7 cellular contexts compared by ENCODE assay signal in the genomic region with DNA sequence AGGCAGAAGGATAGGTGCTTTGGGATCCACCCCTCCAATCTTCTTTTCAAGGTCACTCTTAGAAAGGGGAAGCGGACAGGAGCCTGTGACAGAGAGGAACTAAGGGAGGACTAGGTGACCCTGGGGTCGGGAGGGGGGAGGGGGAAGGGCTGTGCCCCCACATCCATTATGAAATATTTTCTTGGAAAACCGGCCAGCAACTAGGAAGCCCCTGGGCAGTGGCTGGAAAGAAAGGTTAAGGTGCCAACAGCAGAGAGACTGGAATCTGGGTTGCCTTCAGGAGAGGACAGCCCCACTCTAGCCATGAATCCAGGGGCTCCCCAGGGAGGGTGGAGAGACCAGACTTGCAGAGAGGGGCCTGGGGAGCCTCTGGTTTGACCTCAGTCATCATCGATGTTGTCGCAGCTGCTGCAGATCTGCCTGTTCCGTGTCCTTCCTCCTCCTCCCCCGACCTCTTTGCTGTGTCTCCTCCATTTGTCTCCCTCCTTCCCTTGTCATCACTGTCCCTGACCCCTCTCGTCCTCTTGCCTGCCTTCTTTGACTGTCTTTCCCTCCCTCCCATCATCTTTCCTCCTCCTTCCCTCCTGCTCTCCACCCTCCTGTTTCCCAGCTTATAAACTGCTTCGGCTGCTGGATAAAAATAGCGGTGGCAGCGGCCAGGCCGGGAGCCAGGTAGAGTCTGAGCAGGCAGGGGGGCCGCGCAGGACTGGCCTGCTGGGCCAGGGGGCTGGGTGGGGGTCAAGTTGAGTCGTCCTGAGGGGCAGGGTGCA. TPM values are rescaled to one million over a fixed set of nuclear protein-coding genes. Genes with fewer than 3 reads are reported as not detected.
DNase-seq lines count a peak whose midpoint lies in the region; ATAC-seq, FAIRE-seq and TF ChIP-seq lines count a peak whose summit lies in the region.
"Had no signal": no experiment of that assay in that cellular context is flagged by ENCODE, and none has a peak within 500 bp of the region (broad histone marks: within the 10 kb centered on the region; RNA-seq: fewer than 3 reads in every experiment).

No MANE protein-coding gene starts in this region.

- H3K36me3 Mint-ChIP-seq in GM23338 (ENCODE audit: low read depth) (peaks cover 49% of the 10 kb centered on the region), nephron progenitor cell (ENCODE audit: low read depth) (peaks cover 13% of the 10 kb centered on the region)

- H3K36me3 ChIP-seq in GM23338 (ENCODE audit: insufficient read depth) = no peaks in the 10 kb centered on the region; the same call in 1 of the 2 replicates

- FAIRE-seq in H54 (lab: Jason Lieb, UNC) = no peak

- peaks cover 61% of the 10 kb centered on the region for H3K4me1 Mint-ChIP-seq in GM23338
- peaks cover 85% of the 10 kb centered on the region for H3K4me1 Mint-ChIP-seq in nephron progenitor cell

- H3K9me3 Mint-ChIP-seq in GM23338 (no peaks in the 10 kb centered on the region; the same call in 2 of the 3 replicates), nephron progenitor cell (no peaks in the 10 kb centered on the region)

- TF ChIP-seq CTCF in GM23338 (conservative IDR thresholded peaks at IDR 0.05; ENCODE audit: low read depth in 2 of 2) = no peak
- no peak for TF ChIP-seq CTCF in nephron progenitor cell (IDR thresholded peaks at IDR 0.05)

- H3K27me3 ChIP-seq in GM23338 (ENCODE audit: insufficient read depth) = no peaks in the 10 kb centered on the region

- peak overlapping the region; percentile 84; the same call in 1 of the 2 replicates for H3K4me3 ChIP-seq in GM23338

- H3K27ac ChIP-seq in GM23338 (ENCODE audit: low read depth) = peak overlapping the region; percentile 26; the same call in 1 of the 2 replicates
- H3K27ac ChIP-seq in angular gyrus (ENCODE audit: low read depth, low read length) = peak overlapping the region; percentile 83

- peak overlapping the region; percentile 74; the same call in 1 of the 2 replicates for H3K27ac Mint-ChIP-seq in GM23338
- peak overlapping the region; percentile 90 for H3K27ac Mint-ChIP-seq in nephron progenitor cell

- H3K4me2 ChIP-seq in GM23338 = peak overlapping the region; percentile 98

- ATAC-seq in GM23338 = no peak

- H3K4me3 Mint-ChIP-seq in GM23338 (peak overlapping the region; percentile 94), nephron progenitor cell (peak overlapping the region; percentile 64)

- H3F3A ChIP-seq in GM23338 (replicated peaks; ENCODE audit: low read depth) = peaks cover 20% of the 10 kb centered on the region

- H3K27me3 Mint-ChIP-seq in GM23338 (ENCODE audit: insufficient read depth, low read depth, poor library complexity) = peaks cover 35% of the 10 kb centered on the region
- H3K27me3 Mint-ChIP-seq in nephron progenitor cell (ENCODE audit: low read depth, poor library complexity) = no peaks in the 10 kb centered on the region

- peaks cover 38% of the 10 kb centered on the region for H4K20me1 ChIP-seq in GM23338 (replicated peaks; ENCODE audit: insufficient read depth)

- H3K9me2 ChIP-seq in GM23338 (ENCODE audit: insufficient read depth) = no peaks in the 10 kb centered on the region

- TF ChIP-seq POLR2A in H54 (IDR thresholded peaks at IDR 0.05; ENCODE audit: low read depth, low read length) = no peak

- H3K79me2 ChIP-seq in GM23338 (replicated peaks; ENCODE audit: insufficient read depth) = peaks cover 42% of the 10 kb centered on the region

- H2AFZ ChIP-seq in GM23338 = no peak overlapping the region

- no peak for DNase-seq in GM23338 (ENCODE audit: low spot score)
- peak; percentile 34 for DNase-seq in nephron progenitor cell
- no peak for DNase-seq in H54 (ENCODE audit: insufficient read length, low spot score)
- DNase-seq in mucosa of gallbladder (ENCODE audit: low spot score) = no peak
- no peak for DNase-seq in CD1c-positive myeloid dendritic cell (ENCODE audit: extremely low spot score)
- DNase-seq: NCI-H1417 treated with DMSO at 0.1 percent for 48 hours had no signal

- peaks cover 42% of the 10 kb centered on the region for H3K4me1 ChIP-seq in GM23338 (ENCODE audit: insufficient read depth)

TF ChIP-seq in GM23338, 12 proteins besides CTCF, POLR2A, EP300 and RAD21 (continues in another document):
- TF ChIP-seq EZH2 (IDR thresholded peaks at IDR 0.05; ENCODE audit: low read depth, unreplicated experiment) (no peak), REST (IDR thresholded peaks at IDR 0.05; ENCODE audit: unreplicated experiment) (no peak), POLR2AphosphoS5 (IDR thresholded peaks at IDR 0.05; ENCODE audit: low read depth) (no peak), ETS1 (IDR thresholded peaks at IDR 0.05) (no peak)

RNA-seq across cellular contexts. Expression of gene SLC29A1, which starts 3.2 kb away (rescaled TPM):
- 149 and 169 TPM in 2 replicates for total RNA-seq in GM23338 (2014; rRNA removed; shearing (Covaris generic))
- polyA plus RNA-seq in GM23338 (2016; fragmentation: Nextera tagmentation; extraction: Ambion mirVana) = 67.6 and 73.1 TPM in 2 replicates
- total RNA-seq in mucosa of gallbladder = 66.1 TPM

RNA-seq across cellular contexts. Expression of gene MYMX, which starts 9.8 kb away (rescaled TPM):
- 2.8 TPM in 2 replicates for total RNA-seq in GM23338 (2014; rRNA removed; shearing (Covaris generic))
- 5.2 and 7.1 TPM in 2 replicates for polyA plus RNA-seq in GM23338 (2016; fragmentation: Nextera tagmentation; extraction: Ambion mirVana)
- total RNA-seq in mucosa of gallbladder = 0.26 TPM

RNA-seq across cellular contexts. Expression of gene HSP90AB1, which starts 20.3 kb away (rescaled TPM):
- 2,361 and 2,444 TPM in 2 replicates for total RNA-seq in GM23338 (2014; rRNA removed; shearing (Covaris generic))
- 1,345 and 1,425 TPM in 2 replicates for polyA plus RNA-seq in GM23338 (2016; fragmentation: Nextera tagmentation; extraction: Ambion mirVana)
- 893 TPM for total RNA-seq in mucosa of gallbladder

RNA-seq across cellular contexts. Expression of gene SLC35B2, which starts 30.8 kb away (rescaled TPM):
- total RNA-seq in GM23338 (2014; rRNA removed; shearing (Covaris generic)) = 30.5 and 30.9 TPM in 2 replicates
- 14.0 and 14.7 TPM in 2 replicates for polyA plus RNA-seq in GM23338 (2016; fragmentation: Nextera tagmentation; extraction: Ambion mirVana)
- total RNA-seq in mucosa of gallbladder = 50.8 TPM

RNA-seq across cellular contexts. Expression of gene NFKBIE, which starts 38.8 kb away (rescaled TPM):
- total RNA-seq in GM23338 (2014; rRNA removed; shearing (Covaris generic)) = 19.8 and 25.9 TPM in 2 replicates
- polyA plus RNA-seq in GM23338 (2016; fragmentation: Nextera tagmentation; extraction: Ambion mirVana) = 12.8 and 14.6 TPM in 2 replicates
- total RNA-seq in mucosa of gallbladder = 10.9 TPM
